In genomic region chr10:89352802-89353201, GRCh38 we compare ENCODE assay signal across 3 cellular contexts.
TF ChIP-seq lines count a peak whose summit lies in the region.

No MANE protein-coding gene starts in this region.

TF ChIP-seq in SK-N-SH, 30 proteins besides CTCF, POLR2A, EP300 and RAD21 (continues in another document):
- TF ChIP-seq FOSL2 (IDR thresholded peaks at IDR 0.05; ENCODE audit: borderline replicate concordance, low read depth) (no peak), USF2 (IDR thresholded peaks at IDR 0.05; ENCODE audit: borderline replicate concordance, low read depth, low read length) (no peak), MAX (IDR thresholded peaks at IDR 0.05; ENCODE audit: low read depth) (no peak), ELF1 (IDR thresholded peaks at IDR 0.05) (no peak), YY1 (IDR thresholded peaks at IDR 0.05; ENCODE audit: low read depth) (no peak), TAF1 (IDR thresholded peaks at IDR 0.05; ENCODE audit: borderline replicate concordance, low read depth, low read length) (no peak), MXI1 (IDR thresholded peaks at IDR 0.05; ENCODE audit: low read depth, low read length) (no peak), POLR2AphosphoS5 (IDR thresholded peaks at IDR 0.05; ENCODE audit: low read depth, low read length) (no peak), NFIC (IDR thresholded peaks at IDR 0.05; ENCODE audit: borderline replicate concordance) (no peak), MEF2A (IDR thresholded peaks at IDR 0.05; ENCODE audit: borderline replicate concordance, low read depth) (no peak), JUND (IDR thresholded peaks at IDR 0.05) (no peak), RFX5 (IDR thresholded peaks at IDR 0.05; ENCODE audit: low read length) (no peak), PBX3 (IDR thresholded peaks at IDR 0.05) (no peak), SIN3A (IDR thresholded peaks at IDR 0.05; ENCODE audit: borderline replicate concordance, low read depth, low read length) (no peak), NRF1 (IDR thresholded peaks at IDR 0.05; ENCODE audit: low read depth, low read length) (no peak), RXRA (IDR thresholded peaks at IDR 0.05; ENCODE audit: borderline replicate concordance, low read depth) (no peak)
- TF ChIP-seq, protein P1, sequence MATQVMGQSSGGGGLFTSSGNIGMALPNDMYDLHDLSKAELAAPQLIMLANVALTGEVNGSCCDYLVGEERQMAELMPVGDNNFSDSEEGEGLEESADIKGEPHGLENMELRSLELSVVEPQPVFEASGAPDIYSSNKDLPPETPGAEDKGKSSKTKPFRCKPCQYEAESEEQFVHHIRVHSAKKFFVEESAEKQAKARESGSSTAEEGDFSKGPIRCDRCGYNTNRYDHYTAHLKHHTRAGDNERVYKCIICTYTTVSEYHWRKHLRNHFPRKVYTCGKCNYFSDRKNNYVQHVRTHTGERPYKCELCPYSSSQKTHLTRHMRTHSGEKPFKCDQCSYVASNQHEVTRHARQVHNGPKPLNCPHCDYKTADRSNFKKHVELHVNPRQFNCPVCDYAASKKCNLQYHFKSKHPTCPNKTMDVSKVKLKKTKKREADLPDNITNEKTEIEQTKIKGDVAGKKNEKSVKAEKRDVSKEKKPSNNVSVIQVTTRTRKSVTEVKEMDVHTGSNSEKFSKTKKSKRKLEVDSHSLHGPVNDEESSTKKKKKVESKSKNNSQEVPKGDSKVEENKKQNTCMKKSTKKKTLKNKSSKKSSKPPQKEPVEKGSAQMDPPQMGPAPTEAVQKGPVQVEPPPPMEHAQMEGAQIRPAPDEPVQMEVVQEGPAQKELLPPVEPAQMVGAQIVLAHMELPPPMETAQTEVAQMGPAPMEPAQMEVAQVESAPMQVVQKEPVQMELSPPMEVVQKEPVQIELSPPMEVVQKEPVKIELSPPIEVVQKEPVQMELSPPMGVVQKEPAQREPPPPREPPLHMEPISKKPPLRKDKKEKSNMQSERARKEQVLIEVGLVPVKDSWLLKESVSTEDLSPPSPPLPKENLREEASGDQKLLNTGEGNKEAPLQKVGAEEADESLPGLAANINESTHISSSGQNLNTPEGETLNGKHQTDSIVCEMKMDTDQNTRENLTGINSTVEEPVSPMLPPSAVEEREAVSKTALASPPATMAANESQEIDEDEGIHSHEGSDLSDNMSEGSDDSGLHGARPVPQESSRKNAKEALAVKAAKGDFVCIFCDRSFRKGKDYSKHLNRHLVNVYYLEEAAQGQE (IDR thresholded peaks at IDR 0.05; ENCODE audit: low read depth, low read length): no peak

TF ChIP-seq in SK-N-SH treated with all-trans-retinoic acid at 6 μM for 48 hours, 23 proteins besides CTCF, POLR2A, EP300 and RAD21:
- TF ChIP-seq ZNF565 (CRISPR knock-in tag; conservative IDR thresholded peaks at IDR 0.05; ENCODE audit: low read depth): no peak
- TF ChIP-seq POU6F1 (CRISPR knock-in tag; IDR thresholded peaks at IDR 0.05; ENCODE audit: borderline replicate concordance, low read depth): no peak
- TF ChIP-seq ZC3H10 (CRISPR knock-in tag; IDR thresholded peaks at IDR 0.05): no peak
- no peak for TF ChIP-seq ZFP3 (CRISPR knock-in tag; IDR thresholded peaks at IDR 0.05)
- TF ChIP-seq ISL1 (CRISPR knock-in tag; IDR thresholded peaks at IDR 0.05): no peak
- TF ChIP-seq, protein P2, sequence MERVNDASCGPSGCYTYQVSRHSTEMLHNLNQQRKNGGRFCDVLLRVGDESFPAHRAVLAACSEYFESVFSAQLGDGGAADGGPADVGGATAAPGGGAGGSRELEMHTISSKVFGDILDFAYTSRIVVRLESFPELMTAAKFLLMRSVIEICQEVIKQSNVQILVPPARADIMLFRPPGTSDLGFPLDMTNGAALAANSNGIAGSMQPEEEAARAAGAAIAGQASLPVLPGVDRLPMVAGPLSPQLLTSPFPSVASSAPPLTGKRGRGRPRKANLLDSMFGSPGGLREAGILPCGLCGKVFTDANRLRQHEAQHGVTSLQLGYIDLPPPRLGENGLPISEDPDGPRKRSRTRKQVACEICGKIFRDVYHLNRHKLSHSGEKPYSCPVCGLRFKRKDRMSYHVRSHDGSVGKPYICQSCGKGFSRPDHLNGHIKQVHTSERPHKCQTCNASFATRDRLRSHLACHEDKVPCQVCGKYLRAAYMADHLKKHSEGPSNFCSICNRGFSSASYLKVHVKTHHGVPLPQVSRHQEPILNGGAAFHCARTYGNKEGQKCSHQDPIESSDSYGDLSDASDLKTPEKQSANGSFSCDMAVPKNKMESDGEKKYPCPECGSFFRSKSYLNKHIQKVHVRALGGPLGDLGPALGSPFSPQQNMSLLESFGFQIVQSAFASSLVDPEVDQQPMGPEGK (CRISPR knock-in tag; IDR thresholded peaks at IDR 0.05; ENCODE audit: borderline replicate concordance): no peak
- no peak for TF ChIP-seq OSR1 (CRISPR knock-in tag; IDR thresholded peaks at IDR 0.05)
- no peak for TF ChIP-seq SNAI2 (CRISPR knock-in tag; IDR thresholded peaks at IDR 0.05)
- no peak for TF ChIP-seq CSDC2 (CRISPR knock-in tag; IDR thresholded peaks at IDR 0.05)
- TF ChIP-seq ESRRG (CRISPR knock-in tag; IDR thresholded peaks at IDR 0.05): no peak

TF ChIP-seq in HepG2, 621 proteins besides CTCF, POLR2A, EP300 and RAD21:
- TF ChIP-seq HOXA3 (CRISPR knock-in tag; IDR thresholded peaks at IDR 0.05) (no peak), ZNF17 (CRISPR knock-in tag; IDR thresholded peaks at IDR 0.05) (no peak), ETV6 (CRISPR knock-in tag; conservative IDR thresholded peaks at IDR 0.05) (no peak), ZFAT (CRISPR knock-in tag; conservative IDR thresholded peaks at IDR 0.05) (no peak), IKZF1 (IDR thresholded peaks at IDR 0.05) (no peak), GFI1 (CRISPR knock-in tag; IDR thresholded peaks at IDR 0.05; ENCODE audit: borderline replicate concordance) (no peak), SALL1 (CRISPR knock-in tag; IDR thresholded peaks at IDR 0.05) (no peak), STAT6 (CRISPR knock-in tag; IDR thresholded peaks at IDR 0.05; ENCODE audit: borderline replicate concordance) (no peak), KDM4B (CRISPR knock-in tag; IDR thresholded peaks at IDR 0.05) (no peak)
- TF ChIP-seq, protein P3, sequence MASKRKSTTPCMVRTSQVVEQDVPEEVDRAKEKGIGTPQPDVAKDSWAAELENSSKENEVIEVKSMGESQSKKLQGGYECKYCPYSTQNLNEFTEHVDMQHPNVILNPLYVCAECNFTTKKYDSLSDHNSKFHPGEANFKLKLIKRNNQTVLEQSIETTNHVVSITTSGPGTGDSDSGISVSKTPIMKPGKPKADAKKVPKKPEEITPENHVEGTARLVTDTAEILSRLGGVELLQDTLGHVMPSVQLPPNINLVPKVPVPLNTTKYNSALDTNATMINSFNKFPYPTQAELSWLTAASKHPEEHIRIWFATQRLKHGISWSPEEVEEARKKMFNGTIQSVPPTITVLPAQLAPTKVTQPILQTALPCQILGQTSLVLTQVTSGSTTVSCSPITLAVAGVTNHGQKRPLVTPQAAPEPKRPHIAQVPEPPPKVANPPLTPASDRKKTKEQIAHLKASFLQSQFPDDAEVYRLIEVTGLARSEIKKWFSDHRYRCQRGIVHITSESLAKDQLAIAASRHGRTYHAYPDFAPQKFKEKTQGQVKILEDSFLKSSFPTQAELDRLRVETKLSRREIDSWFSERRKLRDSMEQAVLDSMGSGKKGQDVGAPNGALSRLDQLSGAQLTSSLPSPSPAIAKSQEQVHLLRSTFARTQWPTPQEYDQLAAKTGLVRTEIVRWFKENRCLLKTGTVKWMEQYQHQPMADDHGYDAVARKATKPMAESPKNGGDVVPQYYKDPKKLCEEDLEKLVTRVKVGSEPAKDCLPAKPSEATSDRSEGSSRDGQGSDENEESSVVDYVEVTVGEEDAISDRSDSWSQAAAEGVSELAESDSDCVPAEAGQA (IDR thresholded peaks at IDR 0.05; ENCODE audit: low read depth): no peak
- TF ChIP-seq, protein P3 (CRISPR knock-in tag; IDR thresholded peaks at IDR 0.05; ENCODE audit: borderline replicate concordance): no peak
